Comparison of ENCODE assay signal across 3 cellular contexts in genomic region chr10:30118590-30118989, GRCh38.
TF ChIP-seq lines count a peak whose summit lies in the region.

No MANE protein-coding gene starts in this region.

TF ChIP-seq in SK-N-SH, 30 proteins besides CTCF, POLR2A, EP300 and RAD21 (continued from another document):
- TF ChIP-seq, protein P1, sequence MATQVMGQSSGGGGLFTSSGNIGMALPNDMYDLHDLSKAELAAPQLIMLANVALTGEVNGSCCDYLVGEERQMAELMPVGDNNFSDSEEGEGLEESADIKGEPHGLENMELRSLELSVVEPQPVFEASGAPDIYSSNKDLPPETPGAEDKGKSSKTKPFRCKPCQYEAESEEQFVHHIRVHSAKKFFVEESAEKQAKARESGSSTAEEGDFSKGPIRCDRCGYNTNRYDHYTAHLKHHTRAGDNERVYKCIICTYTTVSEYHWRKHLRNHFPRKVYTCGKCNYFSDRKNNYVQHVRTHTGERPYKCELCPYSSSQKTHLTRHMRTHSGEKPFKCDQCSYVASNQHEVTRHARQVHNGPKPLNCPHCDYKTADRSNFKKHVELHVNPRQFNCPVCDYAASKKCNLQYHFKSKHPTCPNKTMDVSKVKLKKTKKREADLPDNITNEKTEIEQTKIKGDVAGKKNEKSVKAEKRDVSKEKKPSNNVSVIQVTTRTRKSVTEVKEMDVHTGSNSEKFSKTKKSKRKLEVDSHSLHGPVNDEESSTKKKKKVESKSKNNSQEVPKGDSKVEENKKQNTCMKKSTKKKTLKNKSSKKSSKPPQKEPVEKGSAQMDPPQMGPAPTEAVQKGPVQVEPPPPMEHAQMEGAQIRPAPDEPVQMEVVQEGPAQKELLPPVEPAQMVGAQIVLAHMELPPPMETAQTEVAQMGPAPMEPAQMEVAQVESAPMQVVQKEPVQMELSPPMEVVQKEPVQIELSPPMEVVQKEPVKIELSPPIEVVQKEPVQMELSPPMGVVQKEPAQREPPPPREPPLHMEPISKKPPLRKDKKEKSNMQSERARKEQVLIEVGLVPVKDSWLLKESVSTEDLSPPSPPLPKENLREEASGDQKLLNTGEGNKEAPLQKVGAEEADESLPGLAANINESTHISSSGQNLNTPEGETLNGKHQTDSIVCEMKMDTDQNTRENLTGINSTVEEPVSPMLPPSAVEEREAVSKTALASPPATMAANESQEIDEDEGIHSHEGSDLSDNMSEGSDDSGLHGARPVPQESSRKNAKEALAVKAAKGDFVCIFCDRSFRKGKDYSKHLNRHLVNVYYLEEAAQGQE (IDR thresholded peaks at IDR 0.05; ENCODE audit: low read depth, low read length) = no peak
- TF ChIP-seq, protein P2, sequence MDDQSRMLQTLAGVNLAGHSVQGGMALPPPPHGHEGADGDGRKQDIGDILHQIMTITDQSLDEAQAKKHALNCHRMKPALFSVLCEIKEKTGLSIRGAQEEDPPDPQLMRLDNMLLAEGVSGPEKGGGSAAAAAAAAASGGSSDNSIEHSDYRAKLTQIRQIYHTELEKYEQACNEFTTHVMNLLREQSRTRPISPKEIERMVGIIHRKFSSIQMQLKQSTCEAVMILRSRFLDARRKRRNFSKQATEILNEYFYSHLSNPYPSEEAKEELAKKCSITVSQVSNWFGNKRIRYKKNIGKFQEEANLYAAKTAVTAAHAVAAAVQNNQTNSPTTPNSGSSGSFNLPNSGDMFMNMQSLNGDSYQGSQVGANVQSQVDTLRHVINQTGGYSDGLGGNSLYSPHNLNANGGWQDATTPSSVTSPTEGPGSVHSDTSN (IDR thresholded peaks at IDR 0.05) = no peak
- TF ChIP-seq ELF1 (IDR thresholded peaks at IDR 0.05) (no peak), POLR2AphosphoS5 (IDR thresholded peaks at IDR 0.05; ENCODE audit: low read depth, low read length) (no peak), JUND (IDR thresholded peaks at IDR 0.05) (no peak), NFIC (IDR thresholded peaks at IDR 0.05; ENCODE audit: borderline replicate concordance) (no peak), EZH2phosphoT487 (IDR thresholded peaks at IDR 0.05; ENCODE audit: borderline replicate concordance, low read depth) (no peak), MXI1 (IDR thresholded peaks at IDR 0.05; ENCODE audit: low read depth, low read length) (no peak), RXRA (IDR thresholded peaks at IDR 0.05; ENCODE audit: borderline replicate concordance, low read depth) (no peak), GABPA (IDR thresholded peaks at IDR 0.05; ENCODE audit: low read depth) (no peak), NRF1 (IDR thresholded peaks at IDR 0.05; ENCODE audit: low read depth, low read length) (no peak), RFX5 (IDR thresholded peaks at IDR 0.05; ENCODE audit: low read length) (no peak), CHD2 (IDR thresholded peaks at IDR 0.05; ENCODE audit: low read length, partially characterized antibody) (no peak), MAX (IDR thresholded peaks at IDR 0.05; ENCODE audit: low read depth) (no peak)
- TF ChIP-seq, protein P3, sequence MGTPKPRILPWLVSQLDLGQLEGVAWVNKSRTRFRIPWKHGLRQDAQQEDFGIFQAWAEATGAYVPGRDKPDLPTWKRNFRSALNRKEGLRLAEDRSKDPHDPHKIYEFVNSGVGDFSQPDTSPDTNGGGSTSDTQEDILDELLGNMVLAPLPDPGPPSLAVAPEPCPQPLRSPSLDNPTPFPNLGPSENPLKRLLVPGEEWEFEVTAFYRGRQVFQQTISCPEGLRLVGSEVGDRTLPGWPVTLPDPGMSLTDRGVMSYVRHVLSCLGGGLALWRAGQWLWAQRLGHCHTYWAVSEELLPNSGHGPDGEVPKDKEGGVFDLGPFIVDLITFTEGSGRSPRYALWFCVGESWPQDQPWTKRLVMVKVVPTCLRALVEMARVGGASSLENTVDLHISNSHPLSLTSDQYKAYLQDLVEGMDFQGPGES (IDR thresholded peaks at IDR 0.05; ENCODE audit: low read depth, low read length) = no peak

TF ChIP-seq in SK-N-SH treated with all-trans-retinoic acid at 6 μM for 48 hours, 23 proteins besides CTCF, POLR2A, EP300 and RAD21 (continued from another document):
- TF ChIP-seq, protein P4, sequence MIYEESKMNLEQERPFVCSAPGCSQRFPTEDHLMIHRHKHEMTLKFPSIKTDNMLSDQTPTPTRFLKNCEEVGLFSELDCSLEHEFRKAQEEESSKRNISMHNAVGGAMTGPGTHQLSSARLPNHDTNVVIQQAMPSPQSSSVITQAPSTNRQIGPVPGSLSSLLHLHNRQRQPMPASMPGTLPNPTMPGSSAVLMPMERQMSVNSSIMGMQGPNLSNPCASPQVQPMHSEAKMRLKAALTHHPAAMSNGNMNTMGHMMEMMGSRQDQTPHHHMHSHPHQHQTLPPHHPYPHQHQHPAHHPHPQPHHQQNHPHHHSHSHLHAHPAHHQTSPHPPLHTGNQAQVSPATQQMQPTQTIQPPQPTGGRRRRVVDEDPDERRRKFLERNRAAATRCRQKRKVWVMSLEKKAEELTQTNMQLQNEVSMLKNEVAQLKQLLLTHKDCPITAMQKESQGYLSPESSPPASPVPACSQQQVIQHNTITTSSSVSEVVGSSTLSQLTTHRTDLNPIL (CRISPR knock-in tag; IDR thresholded peaks at IDR 0.05; ENCODE audit: low read depth) = no peak

TF ChIP-seq in GM23338, 12 proteins besides CTCF, POLR2A, EP300 and RAD21 (continued from another document):
- TF ChIP-seq, protein P1 (IDR thresholded peaks at IDR 0.05; ENCODE audit: unreplicated experiment) = no peak
- TF ChIP-seq ZNF462 (CRISPR knock-in tag; IDR thresholded peaks at IDR 0.05) (no peak), JUNB (IDR thresholded peaks at IDR 0.05; ENCODE audit: unreplicated experiment) (no peak), ZNF114 (CRISPR knock-in tag; IDR thresholded peaks at IDR 0.05) (no peak), STAT1 (IDR thresholded peaks at IDR 0.05; ENCODE audit: unreplicated experiment) (no peak), CREB1 (CRISPR knock-in tag; IDR thresholded peaks at IDR 0.05; ENCODE audit: low read depth) (no peak), EZH2phosphoT487 (IDR thresholded peaks at IDR 0.05; ENCODE audit: unreplicated experiment) (no peak), NANOG (IDR thresholded peaks at IDR 0.05; ENCODE audit: borderline replicate concordance) (no peak), POLR2AphosphoS5 (IDR thresholded peaks at IDR 0.05; ENCODE audit: low read depth) (no peak), ZNF331 (CRISPR knock-in tag; IDR thresholded peaks at IDR 0.05; ENCODE audit: low read depth) (no peak)
- TF ChIP-seq, protein P5, sequence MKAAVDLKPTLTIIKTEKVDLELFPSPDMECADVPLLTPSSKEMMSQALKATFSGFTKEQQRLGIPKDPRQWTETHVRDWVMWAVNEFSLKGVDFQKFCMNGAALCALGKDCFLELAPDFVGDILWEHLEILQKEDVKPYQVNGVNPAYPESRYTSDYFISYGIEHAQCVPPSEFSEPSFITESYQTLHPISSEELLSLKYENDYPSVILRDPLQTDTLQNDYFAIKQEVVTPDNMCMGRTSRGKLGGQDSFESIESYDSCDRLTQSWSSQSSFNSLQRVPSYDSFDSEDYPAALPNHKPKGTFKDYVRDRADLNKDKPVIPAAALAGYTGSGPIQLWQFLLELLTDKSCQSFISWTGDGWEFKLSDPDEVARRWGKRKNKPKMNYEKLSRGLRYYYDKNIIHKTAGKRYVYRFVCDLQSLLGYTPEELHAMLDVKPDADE (IDR thresholded peaks at IDR 0.05) = no peak
